ENCODE assay signal across 31 cellular contexts in genomic region chr10:61423178-61423577, GRCh38. TPM values are rescaled to one million over a fixed set of nuclear protein-coding genes. Genes with fewer than 3 reads are reported as not detected.
"Had no signal": no experiment of that assay in that cellular context is flagged by ENCODE, and none has a peak within 500 bp of the region (broad histone marks: within the 10 kb centered on the region; RNA-seq: fewer than 3 reads in every experiment).

No MANE protein-coding gene starts in this region.

- DNase-seq: activated B cell treated with CpG ODN at 0.5 μM for 24 hours; activated CD4-positive, alpha-beta T cell treated with anti-CD3 and anti-CD28 coated beads for 48 hours; activated CD4-positive, alpha-beta T cell treated with anti-CD3 and anti-CD28 coated beads, Interleukin-2, amount 50 U/mL, for 1 hour; activated CD4-positive, alpha-beta T cell treated with anti-CD3 and anti-CD28 coated beads, Interleukin-2, amount 50 U/mL, for 48 hours; activated CD8-positive, alpha-beta memory T cell treated with anti-CD3 and anti-CD28 coated beads for 24 hours; activated CD8-positive, alpha-beta T cell treated with anti-CD3 and anti-CD28 coated beads for 36 hours; activated effector memory CD4-positive, alpha-beta T cell treated with Interleukin-2 at 50 U/mL for 16 hours; activated naive CD4-positive, alpha-beta T cell treated with anti-CD3 and anti-CD28 coated beads for 36 hours; activated naive CD8-positive, alpha-beta T cell treated with anti-CD3 and anti-CD28 coated beads, Interleukin-2, amount 10 ng/mL, durations not matched to agents 7 days and 5 days; activated T-cell treated with anti-CD3 and anti-CD28 coated beads, Interleukin-2, amount 50 U/mL, for 4 hours; central memory CD4-positive, alpha-beta T cell; cerebellar nuclear complex; dorsolateral prefrontal cortex; effector memory CD4-positive, alpha-beta T cell; endodermal cell; erythroblast; foreskin keratinocyte; heart right ventricle; T-helper 1 cell; T-helper 17 cell; T1000; WERI-Rb-1 had no signal

- H3K27me3 ChIP-seq: ascending aorta, breast epithelium, cardiac muscle cell, dorsolateral prefrontal cortex, esophagus muscularis mucosa, foreskin keratinocyte, gastroesophageal sphincter, heart right ventricle had no signal

- H3K36me3 ChIP-seq: ascending aorta, breast epithelium, cardiac muscle cell, esophagus muscularis mucosa, gastroesophageal sphincter, WERI-Rb-1 had no signal

- H3K4me3 ChIP-seq: ascending aorta, breast epithelium, cardiac muscle cell, coronary artery, dorsolateral prefrontal cortex, esophagus muscularis mucosa, gastroesophageal sphincter, heart right ventricle had no signal

- H3K27ac ChIP-seq: ascending aorta, breast epithelium, cardiac muscle cell, coronary artery, dorsolateral prefrontal cortex, esophagus muscularis mucosa, foreskin keratinocyte, gastroesophageal sphincter, heart right ventricle, WERI-Rb-1 had no signal

- ATAC-seq: activated CD4-positive, CD25-positive, alpha-beta regulatory T cell treated with anti-CD3 and anti-CD28 coated beads, Interleukin-2, amount 50 U/mL, for 24 hours; activated CD8-positive, alpha-beta T cell treated with anti-CD3 and anti-CD28 coated beads for 36 hours; activated naive CD4-positive, alpha-beta T cell treated with anti-CD3 and anti-CD28 coated beads, Interleukin-2, amount 50 U/mL, for 72 hours; activated T-cell treated with anti-CD3 and anti-CD28 coated beads, Interleukin-2, amount 50 U/mL, for 4 hours; activated T-helper 17 cell treated with anti-CD3 and anti-CD28 coated beads, Interleukin-2, amount 50 U/mL, for 72 hours; foreskin keratinocyte; gastroesophageal sphincter; heart right ventricle; T-helper 17 cell had no signal

- H3K4me1 ChIP-seq: ascending aorta, breast epithelium, esophagus muscularis mucosa, foreskin keratinocyte, gastroesophageal sphincter, heart right ventricle had no signal

RNA-seq across cellular contexts. Expression of gene TMEM26, which starts 30.0 kb away (rescaled TPM):
- total RNA-seq: activated B cell treated with CpG ODN at 0.5 μM for 24 hours; activated CD8-positive, alpha-beta T cell treated with anti-CD3 and anti-CD28 coated beads for 36 hours; activated naive CD4-positive, alpha-beta T cell treated with anti-CD3 and anti-CD28 coated beads for 36 hours; activated naive CD4-positive, alpha-beta T cell treated with anti-CD3 and anti-CD28 coated beads, Interleukin-2, amount 50 U/mL, for 72 hours; activated naive CD8-positive, alpha-beta T cell treated with anti-CD3 and anti-CD28 coated beads, Interleukin-2, amount 10 ng/mL, durations not matched to agents 7 days and 5 days; activated T-cell treated with anti-CD3 and anti-CD28 coated beads, Interleukin-2, amount 50 U/mL, for 4 hours; activated T-helper 17 cell treated with anti-CD3 and anti-CD28 coated beads, Interleukin-2, amount 50 U/mL, for 72 hours; ascending aorta; foreskin keratinocyte; T-helper 17 cell had no signal
- polyA plus RNA-seq: foreskin keratinocyte had no signal
